9 cellular contexts compared by ENCODE assay signal in genomic region chr7:41979834-41980307, GRCh38.
DNase-seq lines count a peak whose midpoint lies in the region; ATAC-seq, FAIRE-seq and TF ChIP-seq lines count a peak whose summit lies in the region.
"Had no signal": no experiment of that assay in that cellular context is flagged by ENCODE, and none has a peak within 500 bp of the region (broad histone marks: within the 10 kb centered on the region; RNA-seq: fewer than 3 reads in every experiment).

No MANE protein-coding gene starts in this region.

- H3K27ac ChIP-seq in OCI-LY1 (ENCODE audit: low read depth, low read length, poor library complexity, severe bottlenecking) (no peak overlapping the region), pancreas (no peak overlapping the region)
- H3K27ac ChIP-seq: BLaER1 had no signal

- H4K20me1 ChIP-seq in OCI-LY1 (ENCODE audit: insufficient read depth, low read length): no peaks in the 10 kb centered on the region
- H4K20me1 ChIP-seq: BLaER1 had no signal

- no peak overlapping the region for H3K9ac ChIP-seq in OCI-LY1 (ENCODE audit: low read length)
- H3K9ac ChIP-seq: BLaER1 had no signal

- H3F3A ChIP-seq in OCI-LY1 (ENCODE audit: insufficient read depth, low read length): no peaks in the 10 kb centered on the region

- no peak overlapping the region for H3K4me2 ChIP-seq in OCI-LY1 (ENCODE audit: low read length)
- H3K4me2 ChIP-seq: BLaER1 had no signal

- peak in 3 of 4 donors; percentile 48 to 68 (median 56) for ATAC-seq in pancreas

- H3K36me3 ChIP-seq in OCI-LY1 (ENCODE audit: insufficient read depth, low read length) (no peaks in the 10 kb centered on the region), pancreas (no peaks in the 10 kb centered on the region)

- H2AFZ ChIP-seq in OCI-LY1 (ENCODE audit: low read length): no peak overlapping the region

- WGBS in pancreas, 2 donors: 24 to 31% methylated on average over 6 of the region's 6 CpGs

- H3K79me2 ChIP-seq in OCI-LY1 (ENCODE audit: insufficient read depth, low read length): no peaks in the 10 kb centered on the region

- H3K9me2 ChIP-seq in OCI-LY1 (ENCODE audit: low read depth, low read length): no peaks in the 10 kb centered on the region

- TF ChIP-seq CTCF in OCI-LY1 (IDR thresholded peaks at IDR 0.05; ENCODE audit: low read length): peak; percentile 74
- peak; percentile 37 to 78 (median 58) for TF ChIP-seq CTCF in pancreas (IDR thresholded peaks at IDR 0.05)

- H3K4me1 ChIP-seq in OCI-LY1 (ENCODE audit: insufficient read depth, low read length, severe bottlenecking) (no peaks in the 10 kb centered on the region), pancreas (peaks cover 0 to 4% (median 0%) of the 10 kb centered on the region in 3 donors)

- H3K4me3 ChIP-seq in OCI-LY1 (ENCODE audit: low read depth, low read length, poor library complexity, severe bottlenecking) (no peak overlapping the region), pancreas (no peak overlapping the region)
- H3K4me3 ChIP-seq: BLaER1 had no signal

- H3K27me3 ChIP-seq in OCI-LY1 (ENCODE audit: insufficient read depth, low read length) (no peaks in the 10 kb centered on the region), pancreas (no peaks in the 10 kb centered on the region)
- H3K27me3 ChIP-seq: BLaER1 had no signal

- intact Hi-C loops in pancreas (cut with DNase I): loop anchor here in 1 of 3 donors (10.0 kb wide), 1 partner anchor 855 kb away; no protein-coding TSS in a partner anchor

- DNase-seq in NCI-H2171 treated with DMSO at 0.1 percent for 48 hours (lab: John Stamatoyannopoulos, UW): peak; percentile 1
- DNase-seq in NCI-H2171 (lab: John Stamatoyannopoulos, UW): no peak
- DNase-seq in fibroblast of gingiva (ENCODE audit: low read depth): peak; percentile 81
- no peak for DNase-seq in pancreas
- no peak for DNase-seq in GM19240 (ENCODE audit: insufficient read length, low spot score)
- no peak for DNase-seq in NCI-H2227 (lab: John Stamatoyannopoulos, UW; ENCODE audit: unreplicated experiment)
- no peak for DNase-seq in GM19238 (ENCODE audit: insufficient read length, low spot score)

- no peak for FAIRE-seq in pancreas (lab: Jason Lieb, UNC)

- H3K9me3 ChIP-seq in OCI-LY1 (ENCODE audit: low read length) (no peaks in the 10 kb centered on the region), pancreas (no peaks in the 10 kb centered on the region)
- H3K9me3 ChIP-seq: BLaER1 had no signal

Comparison
In these comparisons a context has a peak if more than half of its experiments do, and no peak if none do; other contexts are left out.
1. DNase-seq: peak in NCI-H2171 treated with DMSO at 0.1 percent for 48 hours (single experiment) and fibroblast of gingiva (single experiment); none in NCI-H2171 (single experiment), pancreas (0 of 6), GM19240 (single experiment), NCI-H2227 (single experiment) and GM19238 (single experiment).